ENCODE assay signal across 1 cellular context in the genomic region with DNA sequence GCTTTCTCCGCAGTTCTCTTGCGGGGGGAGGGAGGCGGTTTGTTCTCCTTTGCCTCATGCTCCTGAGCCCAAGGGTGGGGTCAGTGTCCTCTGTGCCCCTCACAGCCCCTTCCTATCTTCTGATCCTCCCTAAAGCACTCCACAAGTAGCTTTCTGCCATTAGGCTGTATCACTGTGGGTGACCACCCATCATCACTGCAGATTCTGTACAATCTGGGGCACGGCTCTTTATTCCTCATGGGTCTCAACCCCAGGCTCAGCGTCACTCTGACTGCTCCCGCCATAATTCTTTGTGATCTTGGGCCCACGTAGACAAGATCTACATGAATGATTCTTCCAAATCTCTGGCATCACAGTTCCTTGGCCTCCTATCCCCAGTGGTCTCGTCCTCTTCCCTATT.
TF ChIP-seq lines count a peak whose summit lies in the region.

No MANE protein-coding gene starts in this region.

TF ChIP-seq in SK-N-SH treated with all-trans-retinoic acid at 6 μM for 48 hours, 23 proteins besides CTCF, POLR2A, EP300 and RAD21:
- TF ChIP-seq, protein P1, sequence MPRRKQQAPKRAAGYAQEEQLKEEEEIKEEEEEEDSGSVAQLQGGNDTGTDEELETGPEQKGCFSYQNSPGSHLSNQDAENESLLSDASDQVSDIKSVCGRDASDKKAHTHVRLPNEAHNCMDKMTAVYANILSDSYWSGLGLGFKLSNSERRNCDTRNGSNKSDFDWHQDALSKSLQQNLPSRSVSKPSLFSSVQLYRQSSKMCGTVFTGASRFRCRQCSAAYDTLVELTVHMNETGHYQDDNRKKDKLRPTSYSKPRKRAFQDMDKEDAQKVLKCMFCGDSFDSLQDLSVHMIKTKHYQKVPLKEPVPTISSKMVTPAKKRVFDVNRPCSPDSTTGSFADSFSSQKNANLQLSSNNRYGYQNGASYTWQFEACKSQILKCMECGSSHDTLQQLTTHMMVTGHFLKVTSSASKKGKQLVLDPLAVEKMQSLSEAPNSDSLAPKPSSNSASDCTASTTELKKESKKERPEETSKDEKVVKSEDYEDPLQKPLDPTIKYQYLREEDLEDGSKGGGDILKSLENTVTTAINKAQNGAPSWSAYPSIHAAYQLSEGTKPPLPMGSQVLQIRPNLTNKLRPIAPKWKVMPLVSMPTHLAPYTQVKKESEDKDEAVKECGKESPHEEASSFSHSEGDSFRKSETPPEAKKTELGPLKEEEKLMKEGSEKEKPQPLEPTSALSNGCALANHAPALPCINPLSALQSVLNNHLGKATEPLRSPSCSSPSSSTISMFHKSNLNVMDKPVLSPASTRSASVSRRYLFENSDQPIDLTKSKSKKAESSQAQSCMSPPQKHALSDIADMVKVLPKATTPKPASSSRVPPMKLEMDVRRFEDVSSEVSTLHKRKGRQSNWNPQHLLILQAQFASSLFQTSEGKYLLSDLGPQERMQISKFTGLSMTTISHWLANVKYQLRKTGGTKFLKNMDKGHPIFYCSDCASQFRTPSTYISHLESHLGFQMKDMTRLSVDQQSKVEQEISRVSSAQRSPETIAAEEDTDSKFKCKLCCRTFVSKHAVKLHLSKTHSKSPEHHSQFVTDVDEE (CRISPR knock-in tag; IDR thresholded peaks at IDR 0.05) = no peak
- TF ChIP-seq, protein P2, sequence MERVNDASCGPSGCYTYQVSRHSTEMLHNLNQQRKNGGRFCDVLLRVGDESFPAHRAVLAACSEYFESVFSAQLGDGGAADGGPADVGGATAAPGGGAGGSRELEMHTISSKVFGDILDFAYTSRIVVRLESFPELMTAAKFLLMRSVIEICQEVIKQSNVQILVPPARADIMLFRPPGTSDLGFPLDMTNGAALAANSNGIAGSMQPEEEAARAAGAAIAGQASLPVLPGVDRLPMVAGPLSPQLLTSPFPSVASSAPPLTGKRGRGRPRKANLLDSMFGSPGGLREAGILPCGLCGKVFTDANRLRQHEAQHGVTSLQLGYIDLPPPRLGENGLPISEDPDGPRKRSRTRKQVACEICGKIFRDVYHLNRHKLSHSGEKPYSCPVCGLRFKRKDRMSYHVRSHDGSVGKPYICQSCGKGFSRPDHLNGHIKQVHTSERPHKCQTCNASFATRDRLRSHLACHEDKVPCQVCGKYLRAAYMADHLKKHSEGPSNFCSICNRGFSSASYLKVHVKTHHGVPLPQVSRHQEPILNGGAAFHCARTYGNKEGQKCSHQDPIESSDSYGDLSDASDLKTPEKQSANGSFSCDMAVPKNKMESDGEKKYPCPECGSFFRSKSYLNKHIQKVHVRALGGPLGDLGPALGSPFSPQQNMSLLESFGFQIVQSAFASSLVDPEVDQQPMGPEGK (CRISPR knock-in tag; IDR thresholded peaks at IDR 0.05; ENCODE audit: borderline replicate concordance) = no peak
- TF ChIP-seq, protein P3, sequence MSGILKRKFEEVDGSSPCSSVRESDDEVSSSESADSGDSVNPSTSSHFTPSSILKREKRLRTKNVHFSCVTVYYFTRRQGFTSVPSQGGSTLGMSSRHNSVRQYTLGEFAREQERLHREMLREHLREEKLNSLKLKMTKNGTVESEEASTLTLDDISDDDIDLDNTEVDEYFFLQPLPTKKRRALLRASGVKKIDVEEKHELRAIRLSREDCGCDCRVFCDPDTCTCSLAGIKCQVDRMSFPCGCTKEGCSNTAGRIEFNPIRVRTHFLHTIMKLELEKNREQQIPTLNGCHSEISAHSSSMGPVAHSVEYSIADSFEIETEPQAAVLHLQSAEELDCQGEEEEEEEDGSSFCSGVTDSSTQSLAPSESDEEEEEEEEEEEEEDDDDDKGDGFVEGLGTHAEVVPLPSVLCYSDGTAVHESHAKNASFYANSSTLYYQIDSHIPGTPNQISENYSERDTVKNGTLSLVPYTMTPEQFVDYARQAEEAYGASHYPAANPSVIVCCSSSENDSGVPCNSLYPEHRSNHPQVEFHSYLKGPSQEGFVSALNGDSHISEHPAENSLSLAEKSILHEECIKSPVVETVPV (CRISPR knock-in tag; IDR thresholded peaks at IDR 0.05) = no peak
- TF ChIP-seq ZFP30 (CRISPR knock-in tag; IDR thresholded peaks at IDR 0.05) = no peak
- no peak for TF ChIP-seq ZFP3 (CRISPR knock-in tag; IDR thresholded peaks at IDR 0.05)
- TF ChIP-seq TCF4 (CRISPR knock-in tag; IDR thresholded peaks at IDR 0.05; ENCODE audit: borderline replicate concordance) = no peak
- no peak for TF ChIP-seq ZNF70 (CRISPR knock-in tag; IDR thresholded peaks at IDR 0.05)
- no peak for TF ChIP-seq ESRRG (CRISPR knock-in tag; IDR thresholded peaks at IDR 0.05)
- TF ChIP-seq SNAI2 (CRISPR knock-in tag; IDR thresholded peaks at IDR 0.05) = no peak
- no peak for TF ChIP-seq BACH2 (CRISPR knock-in tag; IDR thresholded peaks at IDR 0.05; ENCODE audit: borderline replicate concordance)
- no peak for TF ChIP-seq GLIS3 (CRISPR knock-in tag; IDR thresholded peaks at IDR 0.05)
- TF ChIP-seq, protein P4, sequence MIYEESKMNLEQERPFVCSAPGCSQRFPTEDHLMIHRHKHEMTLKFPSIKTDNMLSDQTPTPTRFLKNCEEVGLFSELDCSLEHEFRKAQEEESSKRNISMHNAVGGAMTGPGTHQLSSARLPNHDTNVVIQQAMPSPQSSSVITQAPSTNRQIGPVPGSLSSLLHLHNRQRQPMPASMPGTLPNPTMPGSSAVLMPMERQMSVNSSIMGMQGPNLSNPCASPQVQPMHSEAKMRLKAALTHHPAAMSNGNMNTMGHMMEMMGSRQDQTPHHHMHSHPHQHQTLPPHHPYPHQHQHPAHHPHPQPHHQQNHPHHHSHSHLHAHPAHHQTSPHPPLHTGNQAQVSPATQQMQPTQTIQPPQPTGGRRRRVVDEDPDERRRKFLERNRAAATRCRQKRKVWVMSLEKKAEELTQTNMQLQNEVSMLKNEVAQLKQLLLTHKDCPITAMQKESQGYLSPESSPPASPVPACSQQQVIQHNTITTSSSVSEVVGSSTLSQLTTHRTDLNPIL (CRISPR knock-in tag; IDR thresholded peaks at IDR 0.05; ENCODE audit: low read depth) = no peak
- TF ChIP-seq, protein P5, sequence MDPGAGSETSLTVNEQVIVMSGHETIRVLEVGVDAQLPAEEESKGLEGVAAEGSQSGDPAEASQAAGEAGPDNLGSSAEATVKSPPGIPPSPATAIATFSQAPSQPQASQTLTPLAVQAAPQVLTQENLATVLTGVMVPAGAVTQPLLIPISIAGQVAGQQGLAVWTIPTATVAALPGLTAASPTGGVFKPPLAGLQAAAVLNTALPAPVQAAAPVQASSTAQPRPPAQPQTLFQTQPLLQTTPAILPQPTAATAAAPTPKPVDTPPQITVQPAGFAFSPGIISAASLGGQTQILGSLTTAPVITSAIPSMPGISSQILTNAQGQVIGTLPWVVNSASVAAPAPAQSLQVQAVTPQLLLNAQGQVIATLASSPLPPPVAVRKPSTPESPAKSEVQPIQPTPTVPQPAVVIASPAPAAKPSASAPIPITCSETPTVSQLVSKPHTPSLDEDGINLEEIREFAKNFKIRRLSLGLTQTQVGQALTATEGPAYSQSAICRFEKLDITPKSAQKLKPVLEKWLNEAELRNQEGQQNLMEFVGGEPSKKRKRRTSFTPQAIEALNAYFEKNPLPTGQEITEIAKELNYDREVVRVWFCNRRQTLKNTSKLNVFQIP (CRISPR knock-in tag; IDR thresholded peaks at IDR 0.05; ENCODE audit: borderline replicate concordance, low read depth) = no peak
- no peak for TF ChIP-seq ZNF8 (CRISPR knock-in tag; IDR thresholded peaks at IDR 0.05)
- no peak for TF ChIP-seq ZNF565 (CRISPR knock-in tag; conservative IDR thresholded peaks at IDR 0.05; ENCODE audit: low read depth)
- no peak for TF ChIP-seq RARB (CRISPR knock-in tag; IDR thresholded peaks at IDR 0.05)
